Comparison of ENCODE assay signal across 8 cellular contexts in genomic region chr6:35804996-35805736, GRCh38. TPM values are rescaled to one million over a fixed set of nuclear protein-coding genes. Genes with fewer than 3 reads are reported as not detected.
DNase-seq lines count a peak whose midpoint lies in the region; ATAC-seq and TF ChIP-seq lines count a peak whose summit lies in the region.

Gene LHFPL5 (plus strand): TSS chr6:35805352. CDS start chr6:35805671, 319 bp downstream.

- DNase-seq in NCI-H2107 (lab: John Stamatoyannopoulos, UW), result peak; percentile 11
- DNase-seq in NCI-H2107 treated with DMSO at 0.1 percent for 48 hours (lab: John Stamatoyannopoulos, UW; ENCODE audit: unreplicated experiment), result no peak
- DNase-seq in NCI-H2227 (lab: John Stamatoyannopoulos, UW; ENCODE audit: unreplicated experiment), result peak; percentile 82
- DNase-seq in activated CD8-positive, alpha-beta memory T cell treated with anti-CD3 and anti-CD28 coated beads, Interleukin-2, amount 50 U/mL, for 4 hours, result peak; percentile 35
- peak; percentile 11 to 15 for DNase-seq in fibroblast of lung (ENCODE audit: low read depth in 2 of 2)
- peak; percentile 93 for DNase-seq in osteoblast (ENCODE audit: insufficient read length, low spot score, missing footprints)

- H4K20me1 ChIP-seq in fibroblast of lung (ENCODE audit: control insufficient read depth, extremely low read depth, insufficient read depth, low read length) (no peaks in the 10 kb centered on the region), osteoblast (ENCODE audit: insufficient read depth, low read length) (no peaks in the 10 kb centered on the region)

- H3K4me3 ChIP-seq in fibroblast of lung (replicated peaks in 1 of 4; ENCODE audit: control extremely low read depth in 1 of 4, insufficient read depth in 1 of 4, low read depth in 3 of 4, low read length in 4 of 4) (peak within 1 kb of the TSS in 2 of 4 experiments; percentile 27 to 35), osteoblast (ENCODE audit: insufficient read depth, low read length) (no peak within 1 kb of the TSS)

- H3K9me3 ChIP-seq in fibroblast of lung (ENCODE audit: control insufficient read depth, insufficient read depth, low read depth, low read length), result no peaks in the 10 kb centered on the region
- H3K9me3 ChIP-seq in osteoblast (ENCODE audit: low read depth, low read length), result no peaks in the 10 kb centered on the region

- no peak within 1 kb of the TSS for H3K27ac Mint-ChIP-seq in stimulated activated memory B cell treated with anti-CD40 and anti-IgM and Interleukin-4, amounts not matched to agents 10 μg/mL and 1 μg/mL and 100 μg/mL, for 72 hours

- no peaks in the 10 kb centered on the region for H3K9me3 Mint-ChIP-seq in stimulated activated memory B cell treated with anti-CD40 and anti-IgM and Interleukin-4, amounts not matched to agents 10 μg/mL and 1 μg/mL and 100 μg/mL, for 72 hours

- H3K27ac ChIP-seq in fibroblast of lung (ENCODE audit: insufficient read depth, low read length), result no peak within 1 kb of the TSS
- no peak within 1 kb of the TSS for H3K27ac ChIP-seq in osteoblast (ENCODE audit: low read depth, low read length)

- no peak for ATAC-seq in stimulated activated memory B cell treated with anti-CD40 and anti-IgM and Interleukin-4, amounts not matched to agents 10 μg/mL and 1 μg/mL and 100 μg/mL, for 72 hours
- no peak for ATAC-seq in HG02840 (IDR thresholded peaks at IDR 0.05; ENCODE audit: low FRiP score, unreplicated experiment)

- H3K4me3 Mint-ChIP-seq in stimulated activated memory B cell treated with anti-CD40 and anti-IgM and Interleukin-4, amounts not matched to agents 10 μg/mL and 1 μg/mL and 100 μg/mL, for 72 hours, result no peak within 1 kb of the TSS

- H3K27me3 Mint-ChIP-seq in stimulated activated memory B cell treated with anti-CD40 and anti-IgM and Interleukin-4, amounts not matched to agents 10 μg/mL and 1 μg/mL and 100 μg/mL, for 72 hours, result peaks cover 54% of the 10 kb centered on the region

- H3K4me1 ChIP-seq in fibroblast of lung (ENCODE audit: control insufficient read depth, extremely low read depth, insufficient read depth, low read length) (no peaks in the 10 kb centered on the region), osteoblast (ENCODE audit: insufficient read depth, low read length) (no peaks in the 10 kb centered on the region)

- no peak within 1 kb of the TSS for H3K9ac ChIP-seq in fibroblast of lung (ENCODE audit: insufficient read depth, low read length)

- TF ChIP-seq CTCF in fibroblast of lung (conservative IDR thresholded peaks at IDR 0.05 in 1 of 2, IDR thresholded peaks at IDR 0.05 in 1 of 2; ENCODE audit: low read depth in 1 of 2, low read length in 2 of 2) (no peak), osteoblast (IDR thresholded peaks at IDR 0.05; ENCODE audit: extremely low read depth, low read depth, low read length) (no peak)

- no peaks in the 10 kb centered on the region for H3K36me3 Mint-ChIP-seq in stimulated activated memory B cell treated with anti-CD40 and anti-IgM and Interleukin-4, amounts not matched to agents 10 μg/mL and 1 μg/mL and 100 μg/mL, for 72 hours

- H3K36me3 ChIP-seq in fibroblast of lung (ENCODE audit: control insufficient read depth, insufficient read depth, low read length) (no peaks in the 10 kb centered on the region), osteoblast (ENCODE audit: insufficient read depth, low read length) (no peaks in the 10 kb centered on the region)

- H3K27me3 ChIP-seq in fibroblast of lung (ENCODE audit: control insufficient read depth, insufficient read depth, low read length), result no peaks in the 10 kb centered on the region
- no peaks in the 10 kb centered on the region for H3K27me3 ChIP-seq in osteoblast (ENCODE audit: insufficient read depth, low read length)

- H3K4me2 ChIP-seq in fibroblast of lung (ENCODE audit: extremely low read depth, insufficient read depth, low read length), result peak within 1 kb of the TSS; percentile 32
- peak within 1 kb of the TSS; percentile 70 for H3K4me2 ChIP-seq in osteoblast (ENCODE audit: insufficient read depth, low read length)

- H3K4me1 Mint-ChIP-seq in stimulated activated memory B cell treated with anti-CD40 and anti-IgM and Interleukin-4, amounts not matched to agents 10 μg/mL and 1 μg/mL and 100 μg/mL, for 72 hours, result peaks cover 8% of the 10 kb centered on the region

- H2AFZ ChIP-seq in fibroblast of lung (ENCODE audit: low read length) (no peak within 1 kb of the TSS), osteoblast (ENCODE audit: low read length) (no peak within 1 kb of the TSS)

- no peaks in the 10 kb centered on the region for H3K79me2 ChIP-seq in fibroblast of lung (ENCODE audit: control insufficient read depth, insufficient read depth, low read length)
- no peaks in the 10 kb centered on the region for H3K79me2 ChIP-seq in osteoblast (ENCODE audit: insufficient read depth, low read length)

RNA-seq across cellular contexts. Expression of gene LHFPL5, which starts in this region (rescaled TPM):
- total RNA-seq in fibroblast of lung (not detected in 2 replicates), osteoblast (not detected in 2 replicates)
- not detected in 2 replicates for polyA plus RNA-seq in fibroblast of lung
- not detected in 2 replicates for polyA plus RNA-seq in fibroblast of lung (2012)
- not detected in 2 replicates for polyA minus RNA-seq in fibroblast of lung (ENCODE audit: low replicate concordance)

Comparison
In these comparisons a context has a peak if more than half of its experiments do, and no peak if none do; other contexts are left out.
1. Peak in DNase-seq and H3K4me2 ChIP-seq in fibroblast of lung; RNA of the gene not detected or under 1 TPM.
2. Peak in DNase-seq and H3K4me2 ChIP-seq in osteoblast; RNA of the gene not detected or under 1 TPM.